11 cellular contexts compared by ENCODE assay signal in the genomic region with DNA sequence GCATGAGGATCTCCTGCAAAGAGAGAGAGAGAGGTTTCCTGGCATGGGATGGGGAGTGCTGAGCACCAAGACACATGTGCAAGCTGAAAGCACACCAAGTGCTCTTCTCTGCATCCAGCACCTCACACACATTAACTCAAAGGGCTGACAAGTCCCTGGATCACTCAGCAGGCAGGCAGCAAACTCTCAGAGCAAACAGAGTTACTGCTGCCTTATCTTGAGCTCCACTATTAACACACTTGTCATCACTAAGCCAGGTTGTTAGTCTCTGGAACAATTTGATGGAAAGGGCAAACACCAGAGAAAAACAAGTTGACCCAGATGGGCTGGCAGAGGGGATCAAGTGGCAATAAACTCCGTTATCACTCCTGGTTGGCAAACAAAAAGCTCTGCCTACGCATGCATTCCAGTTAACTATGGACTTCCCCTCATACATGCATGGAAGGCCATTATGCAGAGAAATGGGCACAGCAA.
A peak's percentile ranks its signal among the peaks of the same experiment; 100 is the strongest.
DNase-seq lines count a peak whose midpoint lies in the region; ATAC-seq and TF ChIP-seq lines count a peak whose summit lies in the region.
"Had no signal": no experiment of that assay in that cellular context is flagged by ENCODE, and none has a peak within 500 bp of the region (broad histone marks: within the 10 kb centered on the region; RNA-seq: fewer than 3 reads in every experiment).

No MANE protein-coding gene starts in this region.

- H3K27ac ChIP-seq in SK-N-SH (ENCODE audit: low read depth in 2 of 2, low read length in 1 of 2): peak overlapping the region in 1 of 2 experiments; percentile 55; a peak in 1 of 4 replicates
- no peak overlapping the region for H3K27ac ChIP-seq in PC-3 (ENCODE audit: low read length)
- H3K27ac ChIP-seq in left lung: no peak overlapping the region

- WGBS in SK-N-SH (ENCODE audit: low lambda C conversion rate): 81% methylated on average over 2 of the region's 2 CpGs

- POLR2A ChIA-PET in SK-N-SH (lab: Yijun Ruan, JAX): no interaction called here
- POLR2A ChIA-PET in PC-3 (lab: Charles Lee; ENCODE audit: unreplicated experiment): interaction anchor here (0.5 kb wide), 1 partner anchor 10 kb away, joined by 3 read pairs; no protein-coding TSS in a partner anchor

- H3K4me1 ChIP-seq in SK-N-SH (ENCODE audit: control insufficient read depth in 1 of 2, insufficient read depth in 2 of 2, low read depth in 1 of 2, low read length in 1 of 2) (peaks cover 29 to 41% of the 10 kb centered on the region in 2 experiments), PC-3 (ENCODE audit: insufficient read depth, low read length) (peaks cover 54% of the 10 kb centered on the region), left lung (no peaks in the 10 kb centered on the region)

- TF ChIP-seq CTCF in SK-N-SH (IDR thresholded peaks at IDR 0.05) (no peak), PC-3 (conservative IDR thresholded peaks at IDR 0.05; ENCODE audit: low read depth, low read length) (no peak), left lung (IDR thresholded peaks at IDR 0.05) (no peak)

- peaks cover 0 to 2% of the 10 kb centered on the region in 2 experiments for H3K36me3 ChIP-seq in SK-N-SH (replicated peaks in 1 of 2; ENCODE audit: control insufficient read depth in 1 of 2, insufficient read depth in 2 of 2, low read length in 1 of 2)
- H3K36me3 ChIP-seq in PC-3 (ENCODE audit: low read depth, low read length): no peaks in the 10 kb centered on the region
- H3K36me3 ChIP-seq in left lung: no peaks in the 10 kb centered on the region

- TF ChIP-seq EP300 in SK-N-SH (IDR thresholded peaks at IDR 0.05; ENCODE audit: borderline replicate concordance in 1 of 2, low read depth in 1 of 2, low read length in 1 of 2): no peak

- no peaks in the 10 kb centered on the region for H3K27me3 ChIP-seq in SK-N-SH (ENCODE audit: insufficient read depth)
- H3K27me3 ChIP-seq in PC-3 (ENCODE audit: low read length): no peaks in the 10 kb centered on the region
- H3K27me3 ChIP-seq in left lung: peaks cover 0 to 18% of the 10 kb centered on the region in 2 donors

- intact Hi-C loops in PC-3 (cut with micrococcal nuclease): no loop called here
- intact Hi-C loops in left lung (cut with DNase I): no loop called here

- DNase-seq in SK-N-SH (no peak), PC-3 (peak; percentile 76), left lung (no peak), ureter (ENCODE audit: low spot score) (peak; percentile 51)
- DNase-seq: ACHN; activated T-cell treated with anti-CD3 and anti-CD28 coated beads, Interleukin-2, amount 50 U/mL, for 24 hours; stimulated activated naive CD4-positive, alpha-beta T cell treated with Interleukin-2 at 50 U/mL for 16 hours had no signal

- TF ChIP-seq RAD21 in SK-N-SH (IDR thresholded peaks at IDR 0.05; ENCODE audit: low read length): no peak

- H3F3A ChIP-seq in SK-N-SH (replicated peaks; ENCODE audit: insufficient read depth) (peaks cover 31% of the 10 kb centered on the region), PC-3 (ENCODE audit: low read length, unreplicated experiment) (peaks cover 15% of the 10 kb centered on the region)

- no peak overlapping the region for H3K4me3 ChIP-seq in SK-N-SH (ENCODE audit: low read depth in 2 of 2, low read length in 1 of 2)
- no peak overlapping the region for H3K4me3 ChIP-seq in PC-3 (ENCODE audit: low read length)
- no peak overlapping the region for H3K4me3 ChIP-seq in left lung

- no TSS peak for BruUV-seq in PC-3 (replicated peaks; lab: Mats Ljungman, UMichigan)

- H2AFZ ChIP-seq in SK-N-SH (ENCODE audit: low read depth): no peak overlapping the region
- H2AFZ ChIP-seq in PC-3 (ENCODE audit: low read length): no peak overlapping the region

- no peaks in the 10 kb centered on the region for H3K9me2 ChIP-seq in SK-N-SH
- no peaks in the 10 kb centered on the region; the same call in 1 of the 2 replicates for H3K9me2 ChIP-seq in PC-3 (replicated peaks; ENCODE audit: low read length)

- H3K4me2 ChIP-seq in SK-N-SH (no peak overlapping the region), PC-3 (ENCODE audit: low read length) (no peak overlapping the region)

- no peaks in the 10 kb centered on the region for H3K9me3 ChIP-seq in SK-N-SH
- no peaks in the 10 kb centered on the region for H3K9me3 ChIP-seq in PC-3 (ENCODE audit: low read length)
- no peaks in the 10 kb centered on the region for H3K9me3 ChIP-seq in left lung

- H4K20me1 ChIP-seq in SK-N-SH (ENCODE audit: insufficient read depth): no peaks in the 10 kb centered on the region
- H4K20me1 ChIP-seq in PC-3 (ENCODE audit: low read length): no peaks in the 10 kb centered on the region

- CTCF ChIA-PET in SK-N-SH (lab: Yijun Ruan, JAX): interaction anchor here (1.1 to 2.3 kb wide), 6 partner anchors 11 to 353 kb away, joined by 3 to 12 read pairs (median 4); no protein-coding TSS in a partner anchor
- CTCF ChIA-PET in PC-3 (lab: Charles Lee): no interaction called here

- ATAC-seq in SK-N-SH treated with all-trans-retinoic acid at 6 μM for 48 hours (no peak; the same call in 2 of the 3 replicates), PC-3 (peak; percentile 26), left lung (peak; percentile 41), HG03378 (IDR thresholded peaks at IDR 0.05; ENCODE audit: unreplicated experiment) (no peak), HG03196 (IDR thresholded peaks at IDR 0.05; ENCODE audit: unreplicated experiment) (no peak), HG02678 (IDR thresholded peaks at IDR 0.05; ENCODE audit: unreplicated experiment) (no peak)

- H3K9ac ChIP-seq in SK-N-SH (no peak overlapping the region), PC-3 (ENCODE audit: low read length) (no peak overlapping the region)

- H3K79me2 ChIP-seq in SK-N-SH (ENCODE audit: insufficient read depth): 0 out of 2 replicates have a peak, but pooled peaks cover 5% of the 10 kb centered on the region
- no peaks in the 10 kb centered on the region for H3K79me2 ChIP-seq in PC-3 (ENCODE audit: low read length)

TF ChIP-seq in SK-N-SH treated with all-trans-retinoic acid at 6 μM for 48 hours, 23 proteins besides CTCF, POLR2A, EP300 and RAD21:
- TF ChIP-seq TOX (CRISPR knock-in tag; IDR thresholded peaks at IDR 0.05; ENCODE audit: borderline replicate concordance) (no peak), ZC3H10 (CRISPR knock-in tag; IDR thresholded peaks at IDR 0.05) (no peak), SNAI2 (CRISPR knock-in tag; IDR thresholded peaks at IDR 0.05) (no peak), BACH2 (CRISPR knock-in tag; IDR thresholded peaks at IDR 0.05; ENCODE audit: borderline replicate concordance) (no peak), ARNTL (CRISPR knock-in tag; IDR thresholded peaks at IDR 0.05; ENCODE audit: borderline replicate concordance, low read depth) (no peak), ZFP3 (CRISPR knock-in tag; IDR thresholded peaks at IDR 0.05) (0 out of 2 replicates have a peak, but pooled peaks have one; percentile 33)

TF ChIP-seq in SK-N-SH, 30 proteins besides CTCF, POLR2A, EP300 and RAD21 (continues in another document):
- no peak for TF ChIP-seq POLR2AphosphoS5 (IDR thresholded peaks at IDR 0.05; ENCODE audit: low read depth, low read length)
- no peak for TF ChIP-seq GATA2 (CRISPR knock-in tag; IDR thresholded peaks at IDR 0.05)
- no peak for TF ChIP-seq FOXM1 (IDR thresholded peaks at IDR 0.05; ENCODE audit: low read depth)
- no peak for TF ChIP-seq ELF1 (IDR thresholded peaks at IDR 0.05)
- no peak for TF ChIP-seq RCOR1 (IDR thresholded peaks at IDR 0.05; ENCODE audit: low read length)
- no peak for TF ChIP-seq TCF12 (IDR thresholded peaks at IDR 0.05)
- TF ChIP-seq, protein P1, sequence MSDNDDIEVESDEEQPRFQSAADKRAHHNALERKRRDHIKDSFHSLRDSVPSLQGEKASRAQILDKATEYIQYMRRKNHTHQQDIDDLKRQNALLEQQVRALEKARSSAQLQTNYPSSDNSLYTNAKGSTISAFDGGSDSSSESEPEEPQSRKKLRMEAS (IDR thresholded peaks at IDR 0.05; ENCODE audit: low read depth): no peak
- no peak for TF ChIP-seq PBX3 (IDR thresholded peaks at IDR 0.05)
- TF ChIP-seq, protein P2, sequence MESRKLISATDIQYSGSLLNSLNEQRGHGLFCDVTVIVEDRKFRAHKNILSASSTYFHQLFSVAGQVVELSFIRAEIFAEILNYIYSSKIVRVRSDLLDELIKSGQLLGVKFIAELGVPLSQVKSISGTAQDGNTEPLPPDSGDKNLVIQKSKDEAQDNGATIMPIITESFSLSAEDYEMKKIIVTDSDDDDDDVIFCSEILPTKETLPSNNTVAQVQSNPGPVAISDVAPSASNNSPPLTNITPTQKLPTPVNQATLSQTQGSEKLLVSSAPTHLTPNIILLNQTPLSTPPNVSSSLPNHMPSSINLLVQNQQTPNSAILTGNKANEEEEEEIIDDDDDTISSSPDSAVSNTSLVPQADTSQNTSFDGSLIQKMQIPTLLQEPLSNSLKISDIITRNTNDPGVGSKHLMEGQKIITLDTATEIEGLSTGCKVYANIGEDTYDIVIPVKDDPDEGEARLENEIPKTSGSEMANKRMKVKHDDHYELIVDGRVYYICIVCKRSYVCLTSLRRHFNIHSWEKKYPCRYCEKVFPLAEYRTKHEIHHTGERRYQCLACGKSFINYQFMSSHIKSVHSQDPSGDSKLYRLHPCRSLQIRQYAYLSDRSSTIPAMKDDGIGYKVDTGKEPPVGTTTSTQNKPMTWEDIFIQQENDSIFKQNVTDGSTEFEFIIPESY (IDR thresholded peaks at IDR 0.05; ENCODE audit: borderline replicate concordance, low read depth): no peak
- TF ChIP-seq TAF1 (IDR thresholded peaks at IDR 0.05; ENCODE audit: borderline replicate concordance, low read depth, low read length): no peak
- no peak for TF ChIP-seq TEAD4 (IDR thresholded peaks at IDR 0.05; ENCODE audit: borderline replicate concordance, insufficient read depth)
- no peak for TF ChIP-seq FOSL2 (IDR thresholded peaks at IDR 0.05; ENCODE audit: borderline replicate concordance, low read depth)

Comparison
In these comparisons a context has a peak if more than half of its experiments do, and no peak if none do; other contexts are left out.
1. ATAC-seq: peak in PC-3 (single experiment) and left lung (single experiment); none in SK-N-SH treated with all-trans-retinoic acid at 6 μM for 48 hours (single experiment), HG03378 (single experiment), HG03196 (single experiment) and HG02678 (single experiment).
2. DNase-seq: peak in PC-3 (single experiment) and ureter (single experiment); none in SK-N-SH (single experiment) and left lung (0 of 2).